29 cellular contexts compared by ENCODE assay signal in the genomic region with DNA sequence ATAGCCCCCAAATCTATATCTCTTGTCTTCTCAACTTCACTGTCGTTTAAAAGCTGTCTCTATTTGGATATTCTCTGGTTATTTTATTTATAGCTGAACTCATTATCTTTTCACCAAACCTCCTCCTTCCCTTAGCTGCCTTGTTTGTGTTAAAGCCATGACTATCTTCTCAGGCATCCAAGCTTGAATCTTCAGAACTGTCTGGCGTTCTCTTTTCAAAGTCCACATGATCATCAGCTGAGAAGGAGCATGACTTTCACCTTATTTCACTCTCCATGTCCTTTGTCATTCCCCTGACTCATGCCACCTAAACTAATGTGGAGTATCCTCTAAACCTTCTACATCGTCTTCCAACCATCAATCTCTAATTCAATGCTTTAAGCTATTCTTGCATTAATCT. TPM values are rescaled to one million over a fixed set of nuclear protein-coding genes. Genes with fewer than 3 reads are reported as not detected.
DNase-seq lines count a peak whose midpoint lies in the region; ATAC-seq, FAIRE-seq and TF ChIP-seq lines count a peak whose summit lies in the region.
"Had no signal": no experiment of that assay in that cellular context is flagged by ENCODE, and none has a peak within 500 bp of the region (broad histone marks: within the 10 kb centered on the region; RNA-seq: fewer than 3 reads in every experiment).

No MANE protein-coding gene starts in this region.

- H3K18ac ChIP-seq in mesenchymal stem cell (ENCODE audit: low read depth in 1 of 2, low read length in 2 of 2): no peak overlapping the region

- H3K27ac ChIP-seq in mesenchymal stem cell (ENCODE audit: low read length, poor library complexity, severe bottlenecking): no peak overlapping the region
- H3K27ac ChIP-seq: heart left ventricle, neural progenitor cell, right lobe of liver, SK-N-MC, suprapubic skin, upper lobe of right lung had no signal

- no peaks in the 10 kb centered on the region for H3K79me1 ChIP-seq in mesenchymal stem cell (replicated peaks; ENCODE audit: low read length, poor library complexity, severe bottlenecking)

- H2BK120ac ChIP-seq in mesenchymal stem cell (ENCODE audit: low read depth, low read length): no peak overlapping the region

- H4K91ac ChIP-seq in mesenchymal stem cell (ENCODE audit: low read length): no peak overlapping the region

- H2BK5ac ChIP-seq in mesenchymal stem cell (ENCODE audit: low read depth, low read length, poor library complexity, severe bottlenecking): no peak overlapping the region

- no peak overlapping the region for H3K14ac ChIP-seq in mesenchymal stem cell (ENCODE audit: low read length in 2 of 2)

- H3K4me1 ChIP-seq in mesenchymal stem cell (ENCODE audit: control insufficient read depth, insufficient read depth, low read depth, low read length): no peaks in the 10 kb centered on the region
- H3K4me1 ChIP-seq: suprapubic skin, upper lobe of right lung had no signal

- no peaks in the 10 kb centered on the region for H3K36me3 ChIP-seq in bronchial epithelial cell (ENCODE audit: control insufficient read depth, insufficient read depth, low read length)
- no peaks in the 10 kb centered on the region for H3K36me3 ChIP-seq in mesenchymal stem cell (ENCODE audit: control insufficient read depth in 1 of 2, insufficient read depth in 2 of 2, low read depth in 1 of 2, low read length in 2 of 2)
- H3K36me3 ChIP-seq: heart left ventricle, neural progenitor cell, right lobe of liver, suprapubic skin, upper lobe of right lung had no signal

- H2BK15ac ChIP-seq in mesenchymal stem cell (ENCODE audit: low read depth, poor library complexity, severe bottlenecking): no peak overlapping the region

- peak; percentile 28 for FAIRE-seq in bronchial epithelial cell (lab: Jason Lieb, UNC)
- FAIRE-seq: endothelial cell of umbilical vein, TTC549 had no signal

- peak overlapping the region in 1 of 2 experiments; percentile 15 for H2BK12ac ChIP-seq in mesenchymal stem cell (ENCODE audit: low read length in 2 of 2)

- TF ChIP-seq CTCF in bronchial epithelial cell (IDR thresholded peaks at IDR 0.05; ENCODE audit: insufficient read depth, low read length, severe bottlenecking): no peak

- H2AFZ ChIP-seq in mesenchymal stem cell (ENCODE audit: low read depth, low read length): no peak overlapping the region
- H2AFZ ChIP-seq: neural progenitor cell had no signal

- H2AK5ac ChIP-seq in mesenchymal stem cell (ENCODE audit: low read length, severe bottlenecking): no peak overlapping the region

- H3K4me2 ChIP-seq in mesenchymal stem cell (ENCODE audit: low read length, poor library complexity, severe bottlenecking): no peak overlapping the region
- H3K4me2 ChIP-seq: neural progenitor cell had no signal

- no peak for ATAC-seq in GM21619 (IDR thresholded peaks at IDR 0.05; ENCODE audit: unreplicated experiment)
- ATAC-seq: activated CD4-positive, CD25-positive, alpha-beta regulatory T cell treated with anti-CD3 and anti-CD28 coated beads, Interleukin-2, amount 50 U/mL, for 24 hours; heart left ventricle; right lobe of liver; upper lobe of right lung had no signal

- DNase-seq in AG20443 (ENCODE audit: low spot score) (peak; percentile 65), HCEC 1CT (peak; percentile 76), bronchial epithelial cell (ENCODE audit: low read depth) (no peak), mesenchymal stem cell (peak; percentile 84), DMS 273 treated with DMSO at 0.1 percent for 48 hours (lab: John Stamatoyannopoulos, UW) (no peak), HT-29 (ENCODE audit: low spot score) (no peak), NCI-H1417 (lab: John Stamatoyannopoulos, UW) (no peak)
- DNase-seq: ACHN; activated CD4-positive, alpha-beta T cell treated with anti-CD3 and anti-CD28 coated beads, Interleukin-2, amount 50 U/mL, for 48 hours; activated naive CD8-positive, alpha-beta T cell treated with anti-CD3 and anti-CD28 coated beads, Interleukin-2, amount 10 ng/mL, durations not matched to agents 7 days and 5 days; CD4-positive, alpha-beta memory T cell; cerebellar nuclear complex; GDM1; heart left ventricle; mammary epithelial cell; NCI-H1105; NCI-H1930; NCI-H524 treated with DMSO at 0.1 percent for 48 hours; right lobe of liver; stimulated activated CD4-positive, alpha-beta T cell treated with anti-CD3 and anti-CD28 coated beads, Interleukin-15, amount 100 ng/mL, for 24 hours; stimulated activated naive CD4-positive, alpha-beta T cell; upper lobe of right lung had no signal

- 22% methylated on average over 3 of the region's 3 CpGs for WGBS in mesenchymal stem cell

- no peak overlapping the region for H4K8ac ChIP-seq in mesenchymal stem cell (ENCODE audit: low read length)

- H3K9ac ChIP-seq in mesenchymal stem cell (ENCODE audit: low read length): no peak overlapping the region
- H3K9ac ChIP-seq: neural progenitor cell had no signal

- no peak overlapping the region for H3K4me3 ChIP-seq in bronchial epithelial cell (ENCODE audit: low read depth, low read length)
- no peak overlapping the region for H3K4me3 ChIP-seq in mesenchymal stem cell (ENCODE audit: insufficient read depth in 1 of 2, low read depth in 1 of 2, low read length in 2 of 2)
- H3K4me3 ChIP-seq: heart left ventricle, neural progenitor cell, right lobe of liver, SK-N-MC, suprapubic skin, upper lobe of right lung had no signal

- H3K9me3 ChIP-seq in mesenchymal stem cell (ENCODE audit: control insufficient read depth, low read length): no peaks in the 10 kb centered on the region
- H3K9me3 ChIP-seq: heart left ventricle, right lobe of liver, suprapubic skin, upper lobe of right lung had no signal

- H3K27me3 ChIP-seq in bronchial epithelial cell (ENCODE audit: control insufficient read depth, insufficient read depth, low read length) (no peaks in the 10 kb centered on the region), mesenchymal stem cell (ENCODE audit: control insufficient read depth in 1 of 2, insufficient read depth in 1 of 2, low read length in 2 of 2) (no peaks in the 10 kb centered on the region)
- H3K27me3 ChIP-seq: heart left ventricle, neural progenitor cell, right lobe of liver, suprapubic skin, upper lobe of right lung had no signal

- no peak overlapping the region for H3K23ac ChIP-seq in mesenchymal stem cell (ENCODE audit: low read length in 2 of 2)

- no peak overlapping the region for H3K4ac ChIP-seq in mesenchymal stem cell (ENCODE audit: low read depth in 1 of 2, low read length in 2 of 2)

RNA-seq across cellular contexts. Expression of a gene that starts 5.7 kb away (rescaled TPM):
- 2.1 and 2.8 TPM in 2 replicates for total RNA-seq in bronchial epithelial cell
- polyA plus RNA-seq in mesenchymal stem cell (2013, experiment 1 of 2): 13.5 TPM
- polyA plus RNA-seq in mesenchymal stem cell (2013, experiment 2 of 2): 15.6 TPM
- total RNA-seq in HT-29 (2014; rRNA removed; shearing (Covaris generic)): 3.8 and 4.0 TPM in 2 replicates

Comparison
In these comparisons a context has a peak if more than half of its experiments do, and no peak if none do; other contexts are left out.
1. DNase-seq: peak in AG20443 (single experiment), HCEC 1CT (single experiment) and mesenchymal stem cell (single experiment); none in bronchial epithelial cell (single experiment), DMS 273 treated with DMSO at 0.1 percent for 48 hours (single experiment), HT-29 (single experiment) and NCI-H1417 (0 of 3).